1 cellular context compared by ENCODE assay signal in genomic region chr17:71187145-71187878, GRCh38.
TF ChIP-seq lines count a peak whose summit lies in the region.

No MANE protein-coding gene starts in this region.

TF ChIP-seq in HepG2, 621 proteins besides CTCF, POLR2A, EP300 and RAD21:
- TF ChIP-seq MNT (IDR thresholded peaks at IDR 0.05) (no peak), DNMT3B (CRISPR knock-in tag; conservative IDR thresholded peaks at IDR 0.05) (no peak), ETV6 (CRISPR knock-in tag; conservative IDR thresholded peaks at IDR 0.05) (no peak), CREB1 (IDR thresholded peaks at IDR 0.05) (peak; percentile 58; the same call in 1 of the 2 replicates), CREB1 (CRISPR knock-in tag; IDR thresholded peaks at IDR 0.05) (no peak)
